ENCODE assay signal across 8 cellular contexts in the genomic region with DNA sequence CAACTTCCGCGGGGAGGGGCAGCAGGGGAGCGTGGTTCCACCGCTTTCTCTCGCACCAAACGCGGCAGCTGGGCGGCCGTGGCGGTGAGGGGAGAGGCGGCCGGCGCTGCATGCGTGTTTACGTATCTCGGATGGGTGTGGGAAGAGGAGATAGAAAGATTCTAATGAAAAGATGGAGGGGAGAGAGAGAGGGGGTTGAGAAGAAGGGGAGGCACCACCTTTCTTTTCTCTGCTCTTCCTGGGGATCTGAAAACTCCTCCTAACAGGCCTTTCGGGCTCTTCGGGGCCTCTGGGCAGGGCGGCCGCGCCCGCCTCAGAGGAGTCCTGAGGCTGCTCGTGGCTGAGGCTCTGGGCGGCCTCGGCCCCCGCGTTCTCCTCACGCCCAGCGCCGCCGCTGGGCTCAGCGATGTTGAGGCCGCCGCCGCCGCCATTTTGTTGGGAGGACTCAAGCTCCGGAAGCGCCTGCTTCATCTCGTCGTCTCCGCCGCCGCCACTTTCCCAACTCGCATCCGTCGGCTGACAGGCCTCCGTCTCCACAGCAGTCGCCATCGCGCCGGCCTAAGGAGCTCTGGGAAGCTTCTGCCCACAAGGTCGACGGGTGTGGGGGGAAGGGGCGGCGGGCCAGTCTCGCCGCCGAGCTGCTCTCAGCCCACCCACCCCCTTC. TPM values are rescaled to one million over a fixed set of nuclear protein-coding genes. Genes with fewer than 3 reads are reported as not detected.
DNase-seq lines count a peak whose midpoint lies in the region; TF ChIP-seq lines count a peak whose summit lies in the region.

No MANE protein-coding gene starts in this region.

- POLR2A ChIA-PET in HEK293T (lab: Yijun Ruan, JAX): interaction anchor here (0.7 to 1.6 kb wide), 9 partner anchors 9 to 306 kb away, joined by 3 to 9 read pairs (median 3); a partner anchor contains a TSS

- H3K27ac ChIP-seq in left ventricle myocardium inferior (replicated peaks) (peak overlapping the region; percentile 100), prostate gland (peak overlapping the region; percentile 98 to 99), urinary bladder (ENCODE audit: low read depth) (peak overlapping the region; percentile 97)

- intact Hi-C loops in left ventricle myocardium inferior (cut with micrococcal nuclease) (no loop called here), prostate gland (cut with DNase I) (no loop called here)

- TF ChIP-seq CTCF in GM10266 (IDR thresholded peaks at IDR 0.05; ENCODE audit: control insufficient read depth, insufficient read depth, low read depth, missing control alignments) (no peak), left ventricle myocardium inferior (IDR thresholded peaks at IDR 0.05; ENCODE audit: borderline replicate concordance) (no peak), prostate gland (IDR thresholded peaks at IDR 0.05) (peak in 1 of 4 experiments; percentile 6)

- CTCF ChIA-PET in HEK293T (lab: Yijun Ruan, JAX): interaction anchor here (0.7 kb wide), 1 partner anchor 1621 kb away, joined by 3 read pairs; no protein-coding TSS in a partner anchor

- H3K27me3 ChIP-seq in left ventricle myocardium inferior (ENCODE audit: low read depth): no peaks in the 10 kb centered on the region
- H3K27me3 ChIP-seq in prostate gland (replicated peaks; ENCODE audit: insufficient read depth): no peaks in the 10 kb centered on the region

- peak; percentile 69 for DNase-seq in GM10266 (ENCODE audit: extremely low spot score)
- peak; percentile 55 for DNase-seq in HEK293T (ENCODE audit: extremely low spot score)
- DNase-seq in NAMALWA (ENCODE audit: low spot score): peak; percentile 76
- DNase-seq in T-helper 1 cell: peak; percentile 59 to 84 (median 71)
- DNase-seq in amniotic stem cell (lab: John Stamatoyannopoulos, UW): peak; percentile 41
- DNase-seq in left ventricle myocardium inferior: peak; percentile 74
- peak; percentile 65 for DNase-seq in prostate gland (ENCODE audit: low spot score)

- no peaks in the 10 kb centered on the region for H3K36me3 ChIP-seq in left ventricle myocardium inferior
- no peaks in the 10 kb centered on the region for H3K36me3 ChIP-seq in prostate gland
- H3K36me3 ChIP-seq in urinary bladder (ENCODE audit: insufficient read depth): no peaks in the 10 kb centered on the region

- H3K4me1 ChIP-seq in left ventricle myocardium inferior: peaks cover 45% of the 10 kb centered on the region
- H3K4me1 ChIP-seq in prostate gland (replicated peaks): peaks cover 3% of the 10 kb centered on the region
- H3K4me1 ChIP-seq in urinary bladder (ENCODE audit: insufficient read depth): no peaks in the 10 kb centered on the region

- TF ChIP-seq POLR2A in prostate gland (IDR thresholded peaks at IDR 0.05): peak; percentile 55

- under 1% methylated on average over 51 of the region's 58 CpGs for WGBS in prostate gland
- WGBS in urinary bladder: under 1% methylated on average over 58 of the region's 58 CpGs

- H3K4me3 ChIP-seq in left ventricle myocardium inferior (peak overlapping the region; percentile 98), prostate gland (peak overlapping the region; percentile 85 to 87), urinary bladder (ENCODE audit: low read depth, low read length) (peak overlapping the region; percentile 61)

- H3K9me3 ChIP-seq in left ventricle myocardium inferior (replicated peaks) (no peaks in the 10 kb centered on the region), prostate gland (no peaks in the 10 kb centered on the region)

TF ChIP-seq in HEK293T, 16 proteins besides CTCF, POLR2A, EP300 and RAD21:
- TF ChIP-seq HDGF (IDR thresholded peaks at IDR 0.05; ENCODE audit: borderline replicate concordance): no peak
- peak; percentile 79 for TF ChIP-seq NFRKB (IDR thresholded peaks at IDR 0.05)
- TF ChIP-seq FOXA1 (IDR thresholded peaks at IDR 0.05): no peak

RNA-seq across cellular contexts. Expression of a gene that starts 0.5 kb away (rescaled TPM):
- total RNA-seq in left ventricle myocardium inferior (25.8 TPM), prostate gland (100 to 1,000 TPM in 1 of 2 donors, 10 to 100 TPM in 1; 56.5 to 120 TPM), urinary bladder (182 TPM)
- 30.9 TPM for polyA plus RNA-seq in urinary bladder

Comparison
In these comparisons a context has a peak if more than half of its experiments do, and no peak if none do; other contexts are left out.
1. Peak in every context shown above with its lines: DNase-seq, H3K4me3 ChIP-seq and H3K27ac ChIP-seq.